10 cellular contexts compared by ENCODE assay signal in the genomic region with DNA sequence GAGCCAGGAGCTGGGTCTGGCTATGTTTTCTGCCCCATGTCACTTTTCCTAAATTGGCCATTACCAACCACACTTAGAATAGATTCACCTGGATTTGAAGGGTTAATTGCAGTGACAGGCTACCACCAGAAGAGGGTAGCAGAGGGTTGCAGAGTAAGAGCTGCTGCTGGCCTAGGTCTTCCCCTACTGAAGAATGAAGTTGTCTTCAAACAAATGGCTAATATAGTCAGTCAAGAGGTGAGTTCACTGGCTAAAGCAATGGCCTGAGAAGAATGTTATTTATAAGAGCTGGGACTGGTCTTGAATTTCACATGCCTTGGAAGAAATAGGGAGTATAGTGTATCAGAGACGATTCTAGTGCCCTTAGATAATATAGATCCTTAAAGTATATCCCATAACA. TPM values are rescaled to one million over a fixed set of nuclear protein-coding genes. Genes with fewer than 3 reads are reported as not detected.
DNase-seq lines count a peak whose midpoint lies in the region; ATAC-seq and TF ChIP-seq lines count a peak whose summit lies in the region.
"Not testable (repeated sequence)": the region's sequence is repeated elsewhere in the genome, so short reads cannot be mapped to it uniquely, and the experiment has no call there.
"Had no signal": no experiment of that assay in that cellular context is flagged by ENCODE, and none has a peak within 500 bp of the region (broad histone marks: within the 10 kb centered on the region; RNA-seq: fewer than 3 reads in every experiment).

No MANE protein-coding gene starts in this region.

- intact Hi-C loops in CD14-positive monocyte (cut with micrococcal nuclease); sciatic nerve (cut with DNase I): not testable (repeated sequence)

- not testable (repeated sequence) for H3K36me3 Mint-ChIP-seq in CD14-positive monocyte; chondrocyte (ENCODE audit: low read depth)

- not testable (repeated sequence) for H3K4me1 Mint-ChIP-seq in CD14-positive monocyte; chondrocyte (ENCODE audit: low read depth)

- not testable (repeated sequence) for H3K4me3 Mint-ChIP-seq in CD14-positive monocyte; chondrocyte (ENCODE audit: unreplicated experiment)

- H3K4me3 ChIP-seq in Jurkat, Clone E6-1 (ENCODE audit: low read length): not testable (repeated sequence)

- not testable (repeated sequence) for DNase-seq in CD14-positive monocyte (ENCODE audit: low spot score); chondrocyte (ENCODE audit: low spot score); sciatic nerve (ENCODE audit: low spot score)
- peak; percentile 1 for DNase-seq in Jurkat, Clone E6-1 (ENCODE audit: low read depth, low spot score)
- DNase-seq in SK-N-DZ (ENCODE audit: low spot score): peak; percentile 59
- peak; percentile 48 for DNase-seq in inferior parietal cortex (ENCODE audit: extremely low spot score)

- ATAC-seq in GM18873 (IDR thresholded peaks at IDR 0.05; ENCODE audit: low FRiP score, unreplicated experiment): peak; percentile 73
- ATAC-seq in HG02623 (IDR thresholded peaks at IDR 0.05; ENCODE audit: unreplicated experiment): peak; percentile 93
- peak; percentile 74 for ATAC-seq in sciatic nerve

- not testable (repeated sequence) for H3K27me3 Mint-ChIP-seq in CD14-positive monocyte (ENCODE audit: low read depth in 3 of 3)
- H3K27me3 Mint-ChIP-seq in chondrocyte (ENCODE audit: low read depth): peaks cover 22% of the 10 kb centered on the region

- TF ChIP-seq CTCF in CD14-positive monocyte (IDR thresholded peaks at IDR 0.05) (peak; percentile 71), chondrocyte (IDR thresholded peaks at IDR 0.05) (peak; percentile 84)

- not testable (repeated sequence) for H3K27ac Mint-ChIP-seq in CD14-positive monocyte; chondrocyte (ENCODE audit: unreplicated experiment)

- H3K9me3 Mint-ChIP-seq in CD14-positive monocyte; chondrocyte (ENCODE audit: low read depth): not testable (repeated sequence)

RNA-seq across cellular contexts. Expression of a gene that starts 32.2 kb away (rescaled TPM):
- not detected for polyA plus RNA-seq in CD14-positive monocyte
- not detected for polyA plus RNA-seq in Jurkat, Clone E6-1 (2012; ENCODE audit: insufficient read depth, insufficient read length)
- polyA plus RNA-seq in SK-N-DZ (2014; cell fraction: cytosol; rRNA removed): 0.10 and 0.30 TPM in 2 replicates
- 0.06 and 0.12 TPM in 2 replicates for polyA plus RNA-seq in SK-N-DZ (2014; cell fraction: nucleus; rRNA removed)
- total RNA-seq in chondrocyte: 0.41 to 2.0 TPM (median 0.52 TPM) in 3 replicates
- 0.13 TPM for total RNA-seq in sciatic nerve
- total RNA-seq: lower leg skin; T-helper 2 cell treated with Interferon-gamma antibody and Interleukin-4, amounts not matched to agents 100 ng/mL and 5 ng/mL, for 36 hours had no signal
